12 cellular contexts compared by ENCODE assay signal in genomic region chr21:35002879-35003722, GRCh38. TPM values are rescaled to one million over a fixed set of nuclear protein-coding genes. Genes with fewer than 3 reads are reported as not detected.
A peak's percentile ranks its signal among the peaks of the same experiment; 100 is the strongest.
DNase-seq lines count a peak whose midpoint lies in the region; ATAC-seq and TF ChIP-seq lines count a peak whose summit lies in the region.
"Had no signal": no experiment of that assay in that cellular context is flagged by ENCODE, and none has a peak within 500 bp of the region (broad histone marks: within the 10 kb centered on the region; RNA-seq: fewer than 3 reads in every experiment).

No MANE protein-coding gene starts in this region.

- POLR2A ChIA-PET in activated CD4-positive, alpha-beta T cell treated with anti-CD3 and anti-CD28 coated beads, Interleukin-2, amount 10 ng/mL, durations not matched to agents 7 days and 5 days (lab: Charles Lee) = interaction anchor here (0.6 to 0.8 kb wide), 2 partner anchors 13 to 621 kb away, joined by 3 to 4 read pairs; no protein-coding TSS in a partner anchor

- H3K9me3 ChIP-seq in T-helper 17 cell (ENCODE audit: control insufficient read depth, low read length, poor library complexity, severe bottlenecking) (no peaks in the 10 kb centered on the region), prostate gland (no peaks in the 10 kb centered on the region)

- H3K27ac Mint-ChIP-seq in T-helper 17 cell = peak overlapping the region; percentile 34
- no peak overlapping the region for H3K27ac Mint-ChIP-seq in activated CD4-positive, alpha-beta T cell treated with anti-CD3 and anti-CD28 coated beads, Interleukin-2, amount 10 ng/mL, durations not matched to agents 7 days and 5 days

- intact Hi-C loops in prostate gland (cut with DNase I) = no loop called here

- H3K4me3 Mint-ChIP-seq in T-helper 17 cell = no peak overlapping the region
- H3K4me3 Mint-ChIP-seq in activated CD4-positive, alpha-beta T cell treated with anti-CD3 and anti-CD28 coated beads, Interleukin-2, amount 10 ng/mL, durations not matched to agents 7 days and 5 days = no peak overlapping the region
- H3K4me3 Mint-ChIP-seq: neural crest cell had no signal

- ATAC-seq in T-helper 17 cell = no peak
- ATAC-seq in GM19035 (IDR thresholded peaks at IDR 0.05; ENCODE audit: unreplicated experiment) = no peak

- H3K27me3 Mint-ChIP-seq in T-helper 17 cell = no peaks in the 10 kb centered on the region
- no peaks in the 10 kb centered on the region for H3K27me3 Mint-ChIP-seq in activated CD4-positive, alpha-beta T cell treated with anti-CD3 and anti-CD28 coated beads, Interleukin-2, amount 10 ng/mL, durations not matched to agents 7 days and 5 days

- H3K27ac ChIP-seq in ACC112 (ENCODE audit: low read depth, low read length) (peak overlapping the region; percentile 57), prostate gland (no peak overlapping the region)
- H3K27ac ChIP-seq: RWPE1, VCaP had no signal

- CTCF ChIA-PET in activated CD4-positive, alpha-beta T cell treated with anti-CD3 and anti-CD28 coated beads, Interleukin-2, amount 10 ng/mL, durations not matched to agents 7 days and 5 days (lab: Charles Lee) = interaction anchor here (1.1 to 2.2 kb wide), 2 partner anchors 10 to 44 kb away, joined by 3 to 4 read pairs; no protein-coding TSS in a partner anchor

- 86% methylated on average over 5 of the region's 5 CpGs for WGBS in prostate gland

- H3K4me1 ChIP-seq in ACC112 (ENCODE audit: control insufficient read depth, insufficient read depth, low read length, unreplicated experiment) = peaks cover 18% of the 10 kb centered on the region
- no peaks in the 10 kb centered on the region for H3K4me1 ChIP-seq in prostate gland (replicated peaks)

- peak; percentile 68 for DNase-seq in EH (ENCODE audit: low read depth)
- DNase-seq in T-helper 17 cell = no peak
- DNase-seq in fibroblast of the aortic adventitia (ENCODE audit: low read depth) = peak; percentile 83
- DNase-seq in prostate gland (ENCODE audit: low spot score) = no peak
- no peak for DNase-seq in effector CD4-positive, alpha-beta T cell
- no peak for DNase-seq in activated CD4-positive, alpha-beta T cell treated with anti-CD3 and anti-CD28 coated beads, Interleukin-2, amount 10 ng/mL, durations not matched to agents 7 days and 5 days
- DNase-seq: stimulated activated naive CD4-positive, alpha-beta T cell treated with Interleukin-2 at 50 U/mL for 16 hours had no signal

- no peaks in the 10 kb centered on the region for H3K27me3 ChIP-seq in ACC112 (ENCODE audit: insufficient read depth, low read length)
- no peaks in the 10 kb centered on the region for H3K27me3 ChIP-seq in prostate gland (replicated peaks; ENCODE audit: insufficient read depth)

- H3K9me3 Mint-ChIP-seq in activated CD4-positive, alpha-beta T cell treated with anti-CD3 and anti-CD28 coated beads, Interleukin-2, amount 10 ng/mL, durations not matched to agents 7 days and 5 days = no peaks in the 10 kb centered on the region

- TF ChIP-seq POLR2A in prostate gland (IDR thresholded peaks at IDR 0.05) = no peak

- H3K36me3 ChIP-seq in ACC112 (ENCODE audit: insufficient read depth, low read length) = no peaks in the 10 kb centered on the region
- H3K36me3 ChIP-seq in prostate gland = no peaks in the 10 kb centered on the region

- no peaks in the 10 kb centered on the region for H3K79me2 ChIP-seq in ACC112 (ENCODE audit: control insufficient read depth, insufficient read depth, low read length, unreplicated experiment)

- no peak for TF ChIP-seq CTCF in fibroblast of the aortic adventitia (IDR thresholded peaks at IDR 0.05; ENCODE audit: insufficient read depth, low read length)
- TF ChIP-seq CTCF in prostate gland (IDR thresholded peaks at IDR 0.05) = no peak

- H3K4me3 ChIP-seq in ACC112 (ENCODE audit: low read depth, low read length) (no peak overlapping the region), fibroblast of the aortic adventitia (ENCODE audit: low read depth, low read length) (no peak overlapping the region), prostate gland (no peak overlapping the region)

- peaks cover 75% of the 10 kb centered on the region for H3K4me1 Mint-ChIP-seq in T-helper 17 cell
- H3K4me1 Mint-ChIP-seq in activated CD4-positive, alpha-beta T cell treated with anti-CD3 and anti-CD28 coated beads, Interleukin-2, amount 10 ng/mL, durations not matched to agents 7 days and 5 days = peaks cover 80% of the 10 kb centered on the region
- H3K4me1 Mint-ChIP-seq: neural crest cell had no signal

- no peaks in the 10 kb centered on the region for H3K36me3 Mint-ChIP-seq in T-helper 17 cell (ENCODE audit: low read depth)
- H3K36me3 Mint-ChIP-seq in activated CD4-positive, alpha-beta T cell treated with anti-CD3 and anti-CD28 coated beads, Interleukin-2, amount 10 ng/mL, durations not matched to agents 7 days and 5 days (ENCODE audit: low read depth) = peaks cover 47% of the 10 kb centered on the region

- H2AFZ ChIP-seq in ACC112 (ENCODE audit: low read length, unreplicated experiment) = no peak overlapping the region

RNA-seq across cellular contexts. Expression of gene RUNX1, which starts 46.0 kb away (rescaled TPM):
- 100 to 1,000 TPM in 1 of 2 donors, 10 to 100 TPM in 1; 97.0 to 110 TPM for total RNA-seq in T-helper 17 cell
- 28.0 and 63.5 TPM in 2 replicates for total RNA-seq in fibroblast of the aortic adventitia (ENCODE audit: low replicate concordance)
- total RNA-seq in prostate gland = 10 to 100 TPM; 23.0 to 25.8 TPM
- total RNA-seq in activated CD4-positive, alpha-beta T cell treated with anti-CD3 and anti-CD28 coated beads, Interleukin-2, amount 10 ng/mL, durations not matched to agents 7 days and 5 days = 10 to 100 TPM; 52.0 to 54.0 TPM

Comparison
In these comparisons a context has a peak if more than half of its experiments do, and no peak if none do; other contexts are left out.
1. DNase-seq: peak in EH (single experiment) and fibroblast of the aortic adventitia (single experiment); none in T-helper 17 cell (0 of 3), prostate gland (single experiment), effector CD4-positive, alpha-beta T cell (single experiment) and activated CD4-positive, alpha-beta T cell treated with anti-CD3 and anti-CD28 coated beads, Interleukin-2, amount 10 ng/mL, durations not matched to agents 7 days and 5 days (single experiment).